ENCODE assay signal across 27 cellular contexts in genomic region chr2:177688844-177689243, GRCh38.
"Had no signal": no experiment of that assay in that cellular context is flagged by ENCODE, and none has a peak within 500 bp of the region (broad histone marks: within the 10 kb centered on the region; RNA-seq: fewer than 3 reads in every experiment).

No MANE protein-coding gene starts in this region.

- H3K4me3 ChIP-seq: coronary artery, dorsolateral prefrontal cortex had no signal

- H3K27me3 ChIP-seq: brain microvascular endothelial cell, dorsolateral prefrontal cortex had no signal

- H3K27ac ChIP-seq: brain microvascular endothelial cell, coronary artery, dorsolateral prefrontal cortex, VCaP had no signal

- FAIRE-seq: astrocyte, bronchial epithelial cell, frontal cortex had no signal

- DNase-seq: activated CD4-positive, alpha-beta T cell treated with anti-CD3 and anti-CD28 coated beads for 1 hour; activated CD4-positive, alpha-beta T cell treated with anti-CD3 and anti-CD28 coated beads for 4 hours; activated CD4-positive, alpha-beta T cell treated with anti-CD3 and anti-CD28 coated beads, Interleukin-2, amount 10 ng/mL, durations not matched to agents 7 days and 5 days; activated CD4-positive, alpha-beta T cell treated with anti-CD3 and anti-CD28 coated beads, Interleukin-2, amount 50 U/mL, for 4 hours; activated CD8-positive, alpha-beta memory T cell treated with anti-CD3 and anti-CD28 coated beads for 24 hours; activated CD8-positive, alpha-beta T cell treated with anti-CD3 and anti-CD28 coated beads for 36 hours; activated effector memory CD4-positive, alpha-beta T cell treated with Interleukin-2 at 50 U/mL for 16 hours; activated gamma-delta T cell treated with Interleukin-2 at 50 U/mL for 16 hours; activated naive CD4-positive, alpha-beta T cell treated with anti-CD3 and anti-CD28 coated beads, Interleukin-2, amount 50 U/mL, for 16 hours; activated naive CD4-positive, alpha-beta T cell treated with Interleukin-2 at 50 U/mL for 16 hours; activated T-cell treated with anti-CD3 and anti-CD28 coated beads, Interleukin-2, amount 50 U/mL, for 4 hours; amniotic stem cell; anterior cingulate cortex; brain microvascular endothelial cell; dorsolateral prefrontal cortex; effector memory CD4-positive, alpha-beta T cell; endodermal cell; foreskin fibroblast; head of caudate nucleus had no signal

- H3K36me3 ChIP-seq: brain microvascular endothelial cell had no signal

- ATAC-seq: activated CD8-positive, alpha-beta T cell treated with anti-CD3 and anti-CD28 coated beads for 36 hours; activated T-cell treated with anti-CD3 and anti-CD28 coated beads, Interleukin-2, amount 50 U/mL, for 4 hours; activated T-helper 17 cell treated with anti-CD3 and anti-CD28 coated beads, Interleukin-2, amount 50 U/mL, for 72 hours; esophagus mucosa; WTC11 had no signal
